Comparison of ENCODE assay signal across 35 cellular contexts in genomic region chr21:22941779-22942178, GRCh38.
DNase-seq lines count a peak whose midpoint lies in the region; ATAC-seq, FAIRE-seq and TF ChIP-seq lines count a peak whose summit lies in the region.
"Had no signal": no experiment of that assay in that cellular context is flagged by ENCODE, and none has a peak within 500 bp of the region (broad histone marks: within the 10 kb centered on the region; RNA-seq: fewer than 3 reads in every experiment).

No MANE protein-coding gene starts in this region.

- POLR2A ChIA-PET in PC-3 (lab: Charles Lee; ENCODE audit: unreplicated experiment) = no interaction called here

- H3F3A ChIP-seq in PC-3 (ENCODE audit: low read length, unreplicated experiment) (no peaks in the 10 kb centered on the region), SU-DHL-6 (ENCODE audit: insufficient read depth) (no peaks in the 10 kb centered on the region)

- no peak overlapping the region for H2AFZ ChIP-seq in PC-3 (ENCODE audit: low read length)
- H2AFZ ChIP-seq in SU-DHL-6 (ENCODE audit: low read depth, low read length, severe bottlenecking) = peak overlapping the region; percentile 59

- H3K4me1 ChIP-seq in PC-3 (ENCODE audit: insufficient read depth, low read length) = peaks cover 20% of the 10 kb centered on the region
- H3K4me1 ChIP-seq: A549, BE2C, Caco-2 had no signal

- H3K79me2 ChIP-seq in PC-3 (ENCODE audit: low read length) (no peaks in the 10 kb centered on the region), SU-DHL-6 (ENCODE audit: insufficient read depth, low read length) (no peaks in the 10 kb centered on the region)

- no peak for TF ChIP-seq CTCF in PC-3 (conservative IDR thresholded peaks at IDR 0.05; ENCODE audit: low read depth, low read length)
- TF ChIP-seq CTCF in SU-DHL-6 (IDR thresholded peaks at IDR 0.05; ENCODE audit: insufficient read depth, low read length, poor library complexity, severe bottlenecking) = no peak
- no peak for TF ChIP-seq CTCF in bronchial epithelial cell (IDR thresholded peaks at IDR 0.05; ENCODE audit: insufficient read depth, low read length, severe bottlenecking)

- peak overlapping the region; percentile 65 for H3K4me2 ChIP-seq in PC-3 (ENCODE audit: low read length)
- no peak overlapping the region for H3K4me2 ChIP-seq in SU-DHL-6 (ENCODE audit: low read depth, low read length, poor library complexity, severe bottlenecking)
- H3K4me2 ChIP-seq: A549; BLaER1; BLaER1 treated with 17β-estradiol and CSF1 and Interleukin-3, amounts not matched to agents 10 nM and 100 nM had no signal

- no TSS peak for BruUV-seq in PC-3 (replicated peaks; lab: Mats Ljungman, UMichigan)

- H3K4me3 ChIP-seq in PC-3 (ENCODE audit: low read length) = peak overlapping the region; percentile 18; the same call in 1 of the 2 replicates
- H3K4me3 ChIP-seq in SU-DHL-6 (ENCODE audit: insufficient read depth, low read length, poor library complexity, severe bottlenecking) = no peak overlapping the region
- no peak overlapping the region for H3K4me3 ChIP-seq in bronchial epithelial cell (ENCODE audit: low read depth, low read length)
- H3K4me3 ChIP-seq: A549; BLaER1; BLaER1 treated with 17β-estradiol and CSF1 and Interleukin-3, amounts not matched to agents 10 nM and 100 nM had no signal

- H3K27ac ChIP-seq in PC-3 (ENCODE audit: low read length) = peak overlapping the region; percentile 44
- no peak overlapping the region for H3K27ac ChIP-seq in SU-DHL-6 (ENCODE audit: low read depth, low read length)
- H3K27ac ChIP-seq: 22Rv1; A549; BLaER1; BLaER1 treated with 17β-estradiol and CSF1 and Interleukin-3, amounts not matched to agents 10 nM and 100 nM; C4-2B had no signal

- H3K27me3 ChIP-seq in PC-3 (ENCODE audit: low read length) (no peaks in the 10 kb centered on the region), SU-DHL-6 (ENCODE audit: low read length) (no peaks in the 10 kb centered on the region), bronchial epithelial cell (ENCODE audit: control insufficient read depth, insufficient read depth, low read length) (no peaks in the 10 kb centered on the region)
- H3K27me3 ChIP-seq: BE2C; BLaER1; BLaER1 treated with 17β-estradiol and CSF1 and Interleukin-3, amounts not matched to agents 10 nM and 100 nM had no signal

- CTCF ChIA-PET in PC-3 (lab: Charles Lee) = interaction anchor here (0.6 kb wide), 1 partner anchor 366 kb away, joined by 3 read pairs; no protein-coding TSS in a partner anchor

- H3K9ac ChIP-seq in PC-3 (ENCODE audit: low read length) = no peak overlapping the region
- no peak overlapping the region for H3K9ac ChIP-seq in SU-DHL-6 (ENCODE audit: low read length)
- H3K9ac ChIP-seq: BLaER1; BLaER1 treated with 17β-estradiol and CSF1 and Interleukin-3, amounts not matched to agents 10 nM and 100 nM had no signal

- H3K36me3 ChIP-seq in PC-3 (ENCODE audit: low read depth, low read length) (no peaks in the 10 kb centered on the region), SU-DHL-6 (ENCODE audit: low read length) (no peaks in the 10 kb centered on the region), bronchial epithelial cell (ENCODE audit: control insufficient read depth, insufficient read depth, low read length) (no peaks in the 10 kb centered on the region)
- H3K36me3 ChIP-seq: BE2C had no signal

- H3K9me2 ChIP-seq in PC-3 (replicated peaks; ENCODE audit: low read length) = no peaks in the 10 kb centered on the region
- H3K9me2 ChIP-seq in SU-DHL-6 (replicated peaks; ENCODE audit: insufficient read depth, low read length) = no peaks in the 10 kb centered on the region

- no peaks in the 10 kb centered on the region for H3K9me3 ChIP-seq in PC-3 (ENCODE audit: low read length)
- H3K9me3 ChIP-seq in SU-DHL-6 (ENCODE audit: insufficient read depth, low read length) = no peaks in the 10 kb centered on the region
- H3K9me3 ChIP-seq: A549, BE2C, Caco-2 had no signal

- H4K20me1 ChIP-seq in PC-3 (ENCODE audit: low read length) (no peaks in the 10 kb centered on the region), SU-DHL-6 (ENCODE audit: low read depth, low read length) (no peaks in the 10 kb centered on the region)
- H4K20me1 ChIP-seq: BLaER1; BLaER1 treated with 17β-estradiol and CSF1 and Interleukin-3, amounts not matched to agents 10 nM and 100 nM had no signal

- peak; percentile 94 for ATAC-seq in PC-3
- no peak for ATAC-seq in GM19463 (IDR thresholded peaks at IDR 0.05; ENCODE audit: unreplicated experiment)
- no peak for ATAC-seq in HG03442 (IDR thresholded peaks at IDR 0.05; ENCODE audit: unreplicated experiment)
- ATAC-seq: A549; CD8-positive, alpha-beta T cell had no signal

- DNase-seq in ELR (ENCODE audit: low read depth) = peak; percentile 14
- DNase-seq in PC-3 = peak; percentile 65
- peak; percentile 28 for DNase-seq in bronchial epithelial cell (ENCODE audit: low read depth)
- DNase-seq in DMS153 treated with DMSO at 0.1 percent for 48 hours (lab: John Stamatoyannopoulos, UW; ENCODE audit: unreplicated experiment) = no peak
- DNase-seq in glomerular visceral epithelial cell (ENCODE audit: extremely low spot score) = no peak
- DNase-seq: 8988T; ACHN; AML-193; BE2C; C1 segment of cervical spinal cord; Caco-2; Calu3; CD4-positive, alpha-beta memory T cell; CD4-positive, alpha-beta T cell; CD4-positive, CD25-positive, alpha-beta regulatory T cell; CD8-positive, alpha-beta memory T cell; CD8-positive, alpha-beta T cell; COR-L47; DMS 273 treated with DMSO at 0.1 percent for 48 hours; DMS153; DMS53; DMS79; DMS79 treated with DMSO at 0.1 percent for 48 hours; DND-41; EL had no signal

- intact Hi-C loops in PC-3 (cut with micrococcal nuclease) = loop anchor here (5.0 kb wide), 1 partner anchor 76 kb away; no protein-coding TSS in a partner anchor

- no peak for FAIRE-seq in bronchial epithelial cell (lab: Jason Lieb, UNC)
- FAIRE-seq: A204.1, A549, D721Med had no signal

Comparison
In these comparisons a context has a peak if more than half of its experiments do, and no peak if none do; other contexts are left out.
1. DNase-seq: peak in ELR (single experiment), PC-3 (single experiment) and bronchial epithelial cell (single experiment); none in DMS153 treated with DMSO at 0.1 percent for 48 hours (single experiment) and glomerular visceral epithelial cell (single experiment).